11 cellular contexts compared by ENCODE assay signal in genomic region chr14:50039120-50039517, GRCh38.
A peak's percentile ranks its signal among the peaks of the same experiment; 100 is the strongest.
DNase-seq lines count a peak whose midpoint lies in the region; ATAC-seq, FAIRE-seq and TF ChIP-seq lines count a peak whose summit lies in the region.
"Had no signal": no experiment of that assay in that cellular context is flagged by ENCODE, and none has a peak within 500 bp of the region (broad histone marks: within the 10 kb centered on the region; RNA-seq: fewer than 3 reads in every experiment).

No MANE protein-coding gene starts in this region.

- peak overlapping the region; percentile 68; the same call in 1 of the 2 replicates for H3K23ac ChIP-seq in IMR-90 (ENCODE audit: low read depth, low read length)
- H3K23ac ChIP-seq in mesendoderm (ENCODE audit: low read length) = no peak overlapping the region

- peak overlapping the region; percentile 95; the same call in 1 of the 2 replicates for H4K5ac ChIP-seq in IMR-90 (ENCODE audit: low read depth, low read length)
- H4K5ac ChIP-seq in mesendoderm (ENCODE audit: low read length) = no peak overlapping the region

- 0 out of 20 replicates have a peak overlapping the region, but pooled peaks of 1 of the 10 experiments have one; percentile 29 for H3K4me3 ChIP-seq in BLaER1 treated with 17β-estradiol and CSF1 and Interleukin-3, amounts not matched to agents 10 nM and 100 nM
- H3K4me3 ChIP-seq in IMR-90 (ENCODE audit: insufficient read depth, low read depth, low read length) (no peak overlapping the region), K562 (no peak overlapping the region), mesendoderm (ENCODE audit: low read length) (no peak overlapping the region)

- H3K9ac ChIP-seq in BLaER1 treated with 17β-estradiol and CSF1 and Interleukin-3, amounts not matched to agents 10 nM and 100 nM = peak overlapping the region in 8 of 11 experiments; percentile 49 to 92 (median 73); a peak in 14 of 22 replicates
- H3K9ac ChIP-seq in IMR-90 (ENCODE audit: low read depth, low read length) = no peak overlapping the region
- no peak overlapping the region for H3K9ac ChIP-seq in K562 (ENCODE audit: insufficient read depth in 1 of 2, low read depth in 2 of 2, low read length in 2 of 2)
- no peak overlapping the region for H3K9ac ChIP-seq in mesendoderm (ENCODE audit: low read length)

- 92% methylated on average over 2 of the region's 4 CpGs; no CpG with 5 or more reads in 1 of the 2 experiments for WGBS in IMR-90 (ENCODE audit: extremely low coverage in 2 of 2, insufficient read length in 1 of 2), 2 experiments
- 58% methylated on average over 3 of the region's 4 CpGs for WGBS in K562 (ENCODE audit: insufficient coverage, low coverage, missing lambda C conversion rate)
- WGBS in mesendoderm (ENCODE audit: extremely low coverage, insufficient coverage, low lambda C conversion rate) = no CpG with 5 or more reads among the region's 4 CpGs

- peak overlapping the region; percentile 99 for H2BK120ac ChIP-seq in IMR-90 (ENCODE audit: low read depth, low read length)
- H2BK120ac ChIP-seq in mesendoderm (ENCODE audit: low read depth, low read length) = no peak overlapping the region

- H3K9me3 Mint-ChIP-seq in natural killer cell treated with Interleukin-12 subunit alpha and Interleukin-12 subunit beta and Interleukin-15 and Interleukin-18, amount 100 ng/mL, for 72 hours = no peaks in the 10 kb centered on the region

- H2AFZ ChIP-seq in IMR-90 (replicated peaks; ENCODE audit: low read length, poor library complexity) = peak overlapping the region; percentile 77
- H2AFZ ChIP-seq in K562 (ENCODE audit: low read depth, low read length) = 0 out of 2 replicates have a peak overlapping the region, but pooled peaks have one; percentile 40

- TF ChIP-seq RAD21 in IMR-90 (IDR thresholded peaks at IDR 0.05; ENCODE audit: low read length) (no peak), K562 (CRISPR knock-in tag; conservative IDR thresholded peaks at IDR 0.05 in 1 of 2, IDR thresholded peaks at IDR 0.05 in 1 of 2) (no peak)

- H2AK9ac ChIP-seq in IMR-90 (replicated peaks; ENCODE audit: low read depth, low read length, poor library complexity) = peak overlapping the region; percentile 56

- peak overlapping the region; percentile 4; the same call in 1 of the 2 replicates for H3K18ac ChIP-seq in IMR-90 (ENCODE audit: low read depth, low read length)
- H3K18ac ChIP-seq in mesendoderm (ENCODE audit: low read length) = no peak overlapping the region

- H3K4me1 Mint-ChIP-seq in natural killer cell treated with Interleukin-12 subunit alpha and Interleukin-12 subunit beta and Interleukin-15 and Interleukin-18, amount 100 ng/mL, for 72 hours (ENCODE audit: low read depth in 2 of 2) = peaks cover 56 to 64% of the 10 kb centered on the region in 2 donors

- H3K14ac ChIP-seq in IMR-90 (replicated peaks; ENCODE audit: low read depth, low read length) = peak overlapping the region; percentile 74

- peak overlapping the region; percentile 85 for H3K4me3 Mint-ChIP-seq in natural killer cell treated with Interleukin-12 subunit alpha and Interleukin-12 subunit beta and Interleukin-15 and Interleukin-18, amount 100 ng/mL, for 72 hours

- peak overlapping the region; percentile 98; the same call in 2 of the 3 replicates for H2BK15ac ChIP-seq in IMR-90 (ENCODE audit: low read depth, low read length)
- no peak overlapping the region for H2BK15ac ChIP-seq in mesendoderm (replicated peaks; ENCODE audit: low read depth)

- peaks cover 39 to 97% (median 61%) of the 10 kb centered on the region in 10 experiments for H3K4me1 ChIP-seq in BLaER1 treated with 17β-estradiol and CSF1 and Interleukin-3, amounts not matched to agents 10 nM and 100 nM
- H3K4me1 ChIP-seq in IMR-90 (ENCODE audit: control insufficient read depth, insufficient read depth, low read length) (peaks cover 25% of the 10 kb centered on the region), K562 (replicated peaks in 1 of 2; ENCODE audit: control insufficient read depth in 2 of 2, insufficient read depth in 2 of 2, low read length in 2 of 2) (peaks cover 9 to 29% of the 10 kb centered on the region in 2 experiments), mesendoderm (ENCODE audit: control insufficient read depth, low read depth, low read length) (no peaks in the 10 kb centered on the region)

- DNase-seq in IMR-90 (no peak), K562 (ENCODE audit: extremely low read depth in 1 of 4, low spot score in 3 of 4) (no peak), SHP77 treated with DMSO at 0.1 percent for 48 hours (lab: John Stamatoyannopoulos, UW) (no peak), erythroblast (lab: John Stamatoyannopoulos, UW) (no peak), mesendoderm (no peak)
- DNase-seq in natural killer cell treated with Interleukin-12 subunit alpha and Interleukin-12 subunit beta and Interleukin-15 and Interleukin-18, amount 100 ng/mL, for 72 hours (ENCODE audit: low spot score) = no peak
- DNase-seq: NCI-H1105 treated with DMSO at 0.1 percent for 48 hours, NCI-H526 treated with DMSO at 0.1 percent for 48 hours had no signal

- peaks cover under 1% of the 10 kb centered on the region for H3K36me3 Mint-ChIP-seq in natural killer cell treated with Interleukin-12 subunit alpha and Interleukin-12 subunit beta and Interleukin-15 and Interleukin-18, amount 100 ng/mL, for 72 hours

- H2BK5ac ChIP-seq in IMR-90 (ENCODE audit: low read depth, low read length, poor library complexity, severe bottlenecking) (peak overlapping the region; percentile 97), mesendoderm (ENCODE audit: low read length) (no peak overlapping the region)

- H3K79me1 ChIP-seq in IMR-90 (ENCODE audit: low read depth in 1 of 2, low read length in 2 of 2) = peaks cover 0 to 20% of the 10 kb centered on the region in 2 experiments; a peak in 3 of 4 replicates
- no peaks in the 10 kb centered on the region for H3K79me1 ChIP-seq in mesendoderm (ENCODE audit: low read length)

- peak overlapping the region; percentile 11; the same call in 1 of the 2 replicates for H3K56ac ChIP-seq in IMR-90 (ENCODE audit: extremely low read depth, insufficient read depth, low read length)
- H3K56ac ChIP-seq in mesendoderm (ENCODE audit: low read length) = no peak overlapping the region

- H3K4me2 ChIP-seq in BLaER1 treated with 17β-estradiol and CSF1 and Interleukin-3, amounts not matched to agents 10 nM and 100 nM = peak overlapping the region; percentile 67 to 97 (median 84); a peak in 19 of 22 replicates
- H3K4me2 ChIP-seq in IMR-90 (ENCODE audit: low read depth, low read length) = no peak overlapping the region; the same call in 1 of the 2 replicates
- no peak overlapping the region for H3K4me2 ChIP-seq in K562 (ENCODE audit: insufficient read depth, low read length)
- H3K4me2 ChIP-seq in mesendoderm (ENCODE audit: low read length) = no peak overlapping the region

- H3K79me2 ChIP-seq in K562 (ENCODE audit: control insufficient read depth, insufficient read depth, low read length) (no peaks in the 10 kb centered on the region), mesendoderm (ENCODE audit: control insufficient read depth, insufficient read depth, low read length) (no peaks in the 10 kb centered on the region)

- peak overlapping the region; percentile 66 to 91; a peak in 3 of 4 replicates for H4K8ac ChIP-seq in IMR-90 (ENCODE audit: low read depth in 2 of 2, low read length in 2 of 2)
- no peak overlapping the region for H4K8ac ChIP-seq in mesendoderm (ENCODE audit: low read depth, low read length)

- FAIRE-seq in K562 (lab: Jason Lieb, UNC) = peak; percentile 35
- FAIRE-seq: endothelial cell of umbilical vein had no signal

- intact Hi-C loops in IMR-90 (cut with micrococcal nuclease) (loop anchor here (2.0 kb wide), 1 partner anchor 38 kb away; no protein-coding TSS in a partner anchor), K562 (cut with micrococcal nuclease) (loop anchor here (2.0 kb wide), 1 partner anchor 64 kb away; no protein-coding TSS in a partner anchor)

- H3K27me3 ChIP-seq in BLaER1 treated with 17β-estradiol and CSF1 and Interleukin-3, amounts not matched to agents 10 nM and 100 nM = no peaks in the 10 kb centered on the region
- H3K27me3 ChIP-seq in IMR-90 (ENCODE audit: control insufficient read depth, insufficient read depth, low read length) (no peaks in the 10 kb centered on the region), K562 (ENCODE audit: control insufficient read depth in 2 of 2, insufficient read depth in 2 of 2, low read length in 2 of 2) (no peaks in the 10 kb centered on the region), mesendoderm (ENCODE audit: insufficient read depth, low read length, poor library complexity) (no peaks in the 10 kb centered on the region)

- peak overlapping the region; percentile 97 for H2BK20ac ChIP-seq in IMR-90 (ENCODE audit: low read depth, low read length)

- POLR2A ChIA-PET in IMR-90 (lab: Charles Lee; ENCODE audit: unreplicated experiment) = interaction anchor here (0.5 kb wide), 1 partner anchor 186 kb away, joined by 3 read pairs; no protein-coding TSS in a partner anchor
- POLR2A ChIA-PET in K562 (lab: Yijun Ruan, JAX) = interaction anchor here (0.9 kb wide), 1 partner anchor 12 kb away, joined by 3 read pairs; no protein-coding TSS in a partner anchor

- no peaks in the 10 kb centered on the region for H4K20me1 ChIP-seq in BLaER1 treated with 17β-estradiol and CSF1 and Interleukin-3, amounts not matched to agents 10 nM and 100 nM
- peaks cover 4% of the 10 kb centered on the region; the same call in 1 of the 2 replicates for H4K20me1 ChIP-seq in IMR-90 (ENCODE audit: insufficient read depth, low read length)
- no peaks in the 10 kb centered on the region for H4K20me1 ChIP-seq in K562 (replicated peaks; ENCODE audit: control insufficient read depth, insufficient read depth, low read length)

- H3K27me3 Mint-ChIP-seq in natural killer cell treated with Interleukin-12 subunit alpha and Interleukin-12 subunit beta and Interleukin-15 and Interleukin-18, amount 100 ng/mL, for 72 hours = no peaks in the 10 kb centered on the region

- in situ Hi-C loops in IMR-90 (cut with MboI; ENCODE audit: low sequenced_read_pairs) = no loop called here
- in situ Hi-C loops in K562 (cut with MboI) = no loop called here

- H2AK5ac ChIP-seq in IMR-90 (ENCODE audit: low read depth, low read length) (peak overlapping the region; percentile 84), mesendoderm (ENCODE audit: low read length) (no peak overlapping the region)

- H3K27ac ChIP-seq in BLaER1 treated with 17β-estradiol and CSF1 and Interleukin-3, amounts not matched to agents 10 nM and 100 nM = peak overlapping the region in 9 of 11 experiments; percentile 71 to 100 (median 85); a peak in 18 of 22 replicates
- H3K27ac ChIP-seq in IMR-90 (ENCODE audit: insufficient read depth, low read length) = peak overlapping the region; percentile 49
- no peak overlapping the region; the same call in 2 of the 3 replicates for H3K27ac ChIP-seq in K562 (ENCODE audit: extremely low read depth, low read depth, low read length)
- H3K27ac ChIP-seq in mesendoderm (ENCODE audit: low read depth, low read length) = no peak overlapping the region

- no peak for TF ChIP-seq POLR2A in IMR-90 (IDR thresholded peaks at IDR 0.05; ENCODE audit: low read depth, low read length)
- no peak for TF ChIP-seq POLR2A in K562 (conservative IDR thresholded peaks at IDR 0.05)
- TF ChIP-seq POLR2A in erythroblast (IDR thresholded peaks at IDR 0.05; ENCODE audit: low read length) = no peak

- TF ChIP-seq CTCF in IMR-90 (conservative IDR thresholded peaks at IDR 0.05; ENCODE audit: low read depth, low read length) = no peak
- no peak for TF ChIP-seq CTCF in K562 (IDR thresholded peaks at IDR 0.05 in 2 of 3, conservative IDR thresholded peaks at IDR 0.05 in 1 of 3; ENCODE audit: insufficient read depth in 2 of 3, low read depth in 1 of 3, low read length in 3 of 3)

- peak overlapping the region; percentile 98 for H4K91ac ChIP-seq in IMR-90 (ENCODE audit: insufficient read depth, low read depth, low read length)

- no peak for TF ChIP-seq EP300 in K562 (IDR thresholded peaks at IDR 0.05; ENCODE audit: low read length)

- H3K9me3 ChIP-seq in BLaER1 treated with 17β-estradiol and CSF1 and Interleukin-3, amounts not matched to agents 10 nM and 100 nM (replicated peaks in 1 of 11) = no peaks in the 10 kb centered on the region
- no peaks in the 10 kb centered on the region for H3K9me3 ChIP-seq in IMR-90 (ENCODE audit: control insufficient read depth, insufficient read depth, low read length)
- 0 out of 2 replicates have a peak, but pooled peaks cover 2% of the 10 kb centered on the region for H3K9me3 ChIP-seq in K562 (replicated peaks; ENCODE audit: control insufficient read depth, insufficient read depth, low read depth, low read length)

- no peaks in the 10 kb centered on the region for H3K36me3 ChIP-seq in BLaER1 treated with 17β-estradiol and CSF1 and Interleukin-3, amounts not matched to agents 10 nM and 100 nM
- H3K36me3 ChIP-seq in IMR-90 (ENCODE audit: control insufficient read depth, insufficient read depth, low read length) = no peaks in the 10 kb centered on the region
- no peaks in the 10 kb centered on the region for H3K36me3 ChIP-seq in K562 (ENCODE audit: control insufficient read depth, insufficient read depth, low read length)
- H3K36me3 ChIP-seq in mesendoderm (ENCODE audit: control insufficient read depth, insufficient read depth, low read length) = no peaks in the 10 kb centered on the region

- H3K27ac Mint-ChIP-seq in natural killer cell treated with Interleukin-12 subunit alpha and Interleukin-12 subunit beta and Interleukin-15 and Interleukin-18, amount 100 ng/mL, for 72 hours = peak overlapping the region; percentile 98 to 99

- CTCF ChIA-PET in IMR-90 (lab: Yijun Ruan, JAX) (interaction anchor here (0.9 to 2.2 kb wide), 2 partner anchors 11 to 177 kb away, joined by 4 to 12 read pairs; no protein-coding TSS in a partner anchor), K562 (lab: Yijun Ruan, JAX; ENCODE audit: low intra/inter-chr PET ratio) (no interaction called here)

- no TSS peak for BruUV-seq in IMR-90 (replicated peaks; lab: Mats Ljungman, UMichigan)
- BruUV-seq in K562 (replicated peaks; lab: Mats Ljungman, UMichigan) = no TSS peak

- dilution Hi-C loops in IMR-90 (cut with HindIII; ENCODE audit: low sequenced_read_pairs, unreplicated experiment) = no loop called here

- H3K4ac ChIP-seq in IMR-90 (ENCODE audit: low read depth, low read length) (peak overlapping the region; percentile 96), mesendoderm (ENCODE audit: low read depth, low read length) (no peak overlapping the region)

- ATAC-seq in IMR-90 (ENCODE audit: low read depth) = no peak
- ATAC-seq in K562 = no peak
- ATAC-seq in natural killer cell treated with Interleukin-12 subunit alpha and Interleukin-12 subunit beta and Interleukin-15 and Interleukin-18, amount 100 ng/mL, for 72 hours = no peak
- no peak for ATAC-seq in HG03039 (IDR thresholded peaks at IDR 0.05; ENCODE audit: unreplicated experiment)

- peaks cover 25% of the 10 kb centered on the region for H3K9me1 ChIP-seq in IMR-90 (ENCODE audit: insufficient read depth, low read length)
- H3K9me1 ChIP-seq in K562 (ENCODE audit: control insufficient read depth, insufficient read depth, low read length) = no peaks in the 10 kb centered on the region

Comparison
In these comparisons a context has a peak if more than half of its experiments do, and no peak if none do; other contexts are left out.
1. H3K27ac ChIP-seq: peak in BLaER1 treated with 17β-estradiol and CSF1 and Interleukin-3, amounts not matched to agents 10 nM and 100 nM (9 of 11) and IMR-90 (single experiment); none in K562 (single experiment) and mesendoderm (single experiment).
2. H3K4me2 ChIP-seq: peak in BLaER1 treated with 17β-estradiol and CSF1 and Interleukin-3, amounts not matched to agents 10 nM and 100 nM (11 of 11); none in IMR-90 (single experiment), K562 (single experiment) and mesendoderm (single experiment).
3. H3K9ac ChIP-seq: peak in BLaER1 treated with 17β-estradiol and CSF1 and Interleukin-3, amounts not matched to agents 10 nM and 100 nM (8 of 11); none in IMR-90 (single experiment), K562 (0 of 2) and mesendoderm (single experiment).